Comparison of ENCODE assay signal across 14 cellular contexts in genomic region chr2:217693363-217693762, GRCh38.
A peak's percentile ranks its signal among the peaks of the same experiment; 100 is the strongest.
DNase-seq lines count a peak whose midpoint lies in the region; ATAC-seq and TF ChIP-seq lines count a peak whose summit lies in the region.
"Had no signal": no experiment of that assay in that cellular context is flagged by ENCODE, and none has a peak within 500 bp of the region (broad histone marks: within the 10 kb centered on the region; RNA-seq: fewer than 3 reads in every experiment).

No MANE protein-coding gene starts in this region.

- DNase-seq in GM23248 (no peak), ascending aorta (ENCODE audit: low spot score in 2 of 2) (no peak), tibial artery (no peak), Karpas-422 (no peak), midbrain (lab: John Stamatoyannopoulos, UW) (no peak)
- DNase-seq: 8988T; CD4-positive, alpha-beta memory T cell; DMS153; DMS79; GDM1; H9 had no signal

- no peak overlapping the region for H3K9ac ChIP-seq in GM23248
- H3K9ac ChIP-seq in parathyroid adenoma: no peak overlapping the region
- H3K9ac ChIP-seq in Karpas-422 (ENCODE audit: low read length): no peak overlapping the region
- H3K9ac ChIP-seq: BLaER1 had no signal

- ATAC-seq in GM21528 (IDR thresholded peaks at IDR 0.05; ENCODE audit: low FRiP score, unreplicated experiment): no peak

- H3K79me2 ChIP-seq in GM23248 (ENCODE audit: insufficient read depth): no peaks in the 10 kb centered on the region
- H3K79me2 ChIP-seq in parathyroid adenoma: peaks cover 49% of the 10 kb centered on the region
- H3K79me2 ChIP-seq in Karpas-422 (ENCODE audit: low read length): no peaks in the 10 kb centered on the region

- H4K20me1 ChIP-seq in GM23248 (ENCODE audit: insufficient read depth) (no peaks in the 10 kb centered on the region), Karpas-422 (ENCODE audit: insufficient read depth, low read depth, low read length) (no peaks in the 10 kb centered on the region)
- H4K20me1 ChIP-seq: BLaER1 had no signal

- in situ Hi-C loops in GM23248 (cut with MboI): no loop called here

- no peaks in the 10 kb centered on the region for H3K9me3 ChIP-seq in GM23248 (ENCODE audit: low read depth)
- H3K9me3 ChIP-seq in ascending aorta: no peaks in the 10 kb centered on the region
- H3K9me3 ChIP-seq in parathyroid adenoma (ENCODE audit: control insufficient read depth, low read length): no peaks in the 10 kb centered on the region
- no peaks in the 10 kb centered on the region for H3K9me3 ChIP-seq in tibial artery
- no peaks in the 10 kb centered on the region for H3K9me3 ChIP-seq in Karpas-422 (ENCODE audit: low read length)
- H3K9me3 ChIP-seq: BLaER1 had no signal

- no peaks in the 10 kb centered on the region for H3K27me3 ChIP-seq in GM23248 (replicated peaks; ENCODE audit: insufficient read depth)
- no peaks in the 10 kb centered on the region for H3K27me3 ChIP-seq in ascending aorta
- no peaks in the 10 kb centered on the region for H3K27me3 ChIP-seq in parathyroid adenoma (ENCODE audit: control insufficient read depth, insufficient read depth, low read length)
- no peaks in the 10 kb centered on the region for H3K27me3 ChIP-seq in tibial artery
- 0 out of 2 replicates have a peak, but pooled peaks cover 5% of the 10 kb centered on the region for H3K27me3 ChIP-seq in Karpas-422 (ENCODE audit: low read length)
- H3K27me3 ChIP-seq: BLaER1 had no signal

- TF ChIP-seq CTCF in ascending aorta (IDR thresholded peaks at IDR 0.05) (no peak), parathyroid adenoma (IDR thresholded peaks at IDR 0.05) (no peak), tibial artery (IDR thresholded peaks at IDR 0.05) (no peak)

- H3K4me1 ChIP-seq in GM23248 (ENCODE audit: insufficient read depth): peaks cover 46% of the 10 kb centered on the region
- peaks cover 9 to 34% of the 10 kb centered on the region in 2 donors for H3K4me1 ChIP-seq in ascending aorta
- peaks cover 37% of the 10 kb centered on the region for H3K4me1 ChIP-seq in parathyroid adenoma
- peaks cover 0 to 80% (median 27%) of the 10 kb centered on the region in 4 donors for H3K4me1 ChIP-seq in tibial artery
- H3K4me1 ChIP-seq in Karpas-422 (ENCODE audit: low read length): no peaks in the 10 kb centered on the region

- H3K4me2 ChIP-seq in GM23248 (ENCODE audit: unreplicated experiment) (no peak overlapping the region), parathyroid adenoma (ENCODE audit: low read length) (no peak overlapping the region), Karpas-422 (ENCODE audit: low read depth, low read length, poor library complexity, severe bottlenecking) (no peak overlapping the region)
- H3K4me2 ChIP-seq: BLaER1 had no signal

- H3K36me3 ChIP-seq in GM23248 (ENCODE audit: low read depth): no peaks in the 10 kb centered on the region
- peaks cover 0 to 8% of the 10 kb centered on the region in 2 donors for H3K36me3 ChIP-seq in ascending aorta
- H3K36me3 ChIP-seq in parathyroid adenoma (ENCODE audit: control insufficient read depth, insufficient read depth, low read length): no peaks in the 10 kb centered on the region
- peaks cover 0 to 4% (median 2%) of the 10 kb centered on the region in 3 donors for H3K36me3 ChIP-seq in tibial artery
- no peaks in the 10 kb centered on the region for H3K36me3 ChIP-seq in Karpas-422 (ENCODE audit: insufficient read depth, low read length)
- H3K36me3 ChIP-seq: BLaER1 had no signal

- H2AFZ ChIP-seq in GM23248 (no peak overlapping the region), parathyroid adenoma (no peak overlapping the region), Karpas-422 (ENCODE audit: low read length) (no peak overlapping the region)

- intact Hi-C loops in ascending aorta (cut with DNase I): loop anchor here (2.0 kb wide), 3 partner anchors 13 to 41 kb away; no protein-coding TSS in a partner anchor
- intact Hi-C loops in tibial artery (cut with DNase I; ENCODE audit: low total_unique reads): no loop called here

- no peak overlapping the region for H3K4me3 ChIP-seq in GM23248
- no peak overlapping the region for H3K4me3 ChIP-seq in ascending aorta
- H3K4me3 ChIP-seq in parathyroid adenoma (ENCODE audit: low read depth, low read length): no peak overlapping the region
- no peak overlapping the region for H3K4me3 ChIP-seq in tibial artery
- H3K4me3 ChIP-seq in Karpas-422 (ENCODE audit: low read length): no peak overlapping the region
- H3K4me3 ChIP-seq: BLaER1 had no signal

- H3F3A ChIP-seq in GM23248 (ENCODE audit: insufficient read depth): peaks cover 48% of the 10 kb centered on the region

- H3K27ac ChIP-seq in GM23248: peak overlapping the region; percentile 99
- H3K27ac ChIP-seq in ascending aorta: peak overlapping the region; percentile 69 to 77
- peak overlapping the region; percentile 86 for H3K27ac ChIP-seq in parathyroid adenoma
- H3K27ac ChIP-seq in tibial artery: peak overlapping the region; percentile 66 to 73
- H3K27ac ChIP-seq in Karpas-422 (ENCODE audit: low read length): no peak overlapping the region
- H3K27ac ChIP-seq: BLaER1 had no signal

- peaks cover 3% of the 10 kb centered on the region; the same call in 1 of the 2 replicates for H3K9me2 ChIP-seq in GM23248 (ENCODE audit: insufficient read depth)
- H3K9me2 ChIP-seq in Karpas-422 (replicated peaks; ENCODE audit: insufficient read depth, low read length): no peaks in the 10 kb centered on the region; the same call in 1 of the 2 replicates

- 90 to 98% methylated on average over 1 of the region's 1 CpG for WGBS in GM23248 (ENCODE audit: low coverage in 1 of 2, low lambda C conversion rate in 2 of 2, missing lambda C conversion rate in 2 of 2), 2 experiments
